34 cellular contexts compared by ENCODE assay signal in the genomic region with DNA sequence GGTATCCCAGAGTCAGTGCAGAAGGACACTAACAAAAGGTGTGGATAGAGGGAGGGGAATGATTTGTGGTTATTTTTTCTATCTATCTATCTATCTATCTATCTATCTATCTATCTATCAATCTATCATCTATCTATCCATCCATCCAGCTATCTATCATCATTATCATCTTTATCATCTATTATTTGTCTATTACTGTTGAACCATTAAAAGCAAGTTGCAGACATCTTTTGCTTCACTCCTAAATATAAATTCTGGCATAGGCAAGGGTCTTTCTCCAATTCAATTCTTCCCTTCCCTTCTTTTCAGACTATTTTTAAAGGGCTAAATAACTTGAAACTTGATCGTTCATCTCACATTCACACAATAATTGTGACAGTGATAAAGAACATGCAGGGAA. TPM values are rescaled to one million over a fixed set of nuclear protein-coding genes. Genes with fewer than 3 reads are reported as not detected.
"Had no signal": no experiment of that assay in that cellular context is flagged by ENCODE, and none has a peak within 500 bp of the region (broad histone marks: within the 10 kb centered on the region; RNA-seq: fewer than 3 reads in every experiment).

No MANE protein-coding gene starts in this region.

- H3K4me3 Mint-ChIP-seq: activated B cell treated with CpG ODN at 0.5 μM for 24 hours; activated CD4-positive, alpha-beta T cell treated with anti-CD3 and anti-CD28 coated beads, Interleukin-2, amount 10 ng/mL, durations not matched to agents 24 days and 14 days; activated CD8-positive, alpha-beta T cell treated with anti-CD3 and anti-CD28 coated beads for 36 hours; activated naive CD4-positive, alpha-beta T cell treated with anti-CD3 and anti-CD28 coated beads, Interleukin-2, amount 10 ng/mL, durations not matched to agents 7 days and 5 days; activated naive CD4-positive, alpha-beta T cell treated with anti-CD3 and anti-CD28 coated beads, Interleukin-2, amount 50 U/mL, for 24 hours; activated naive CD8-positive, alpha-beta T cell; activated naive CD8-positive, alpha-beta T cell treated with anti-CD3 and anti-CD28 coated beads, Interleukin-2, amount 10 ng/mL, durations not matched to agents 7 days and 5 days; activated naive CD8-positive, alpha-beta T cell treated with anti-CD3 and anti-CD28 coated beads, Interleukin-2, amount 50 U/mL, for 24 hours; activated T-helper 1 cell treated with anti-CD3 and anti-CD28 coated beads, Interleukin-12 subunit alpha, Interleukin-12 subunit beta, Interleukin-2, Interleukin-4 antibody, amounts not matched to agents 30 ng/mL and 10 ng/mL and 1 ng/mL, durations not matched to agents 14 hours and 24 hours and 36 hours; brain; central memory CD8-positive, alpha-beta T cell; T-cell; T-helper 2 cell treated with Interferon-gamma antibody and Interleukin-4, amounts not matched to agents 5 μg/mL and 100 μg/mL, for 36 hours had no signal

- H3K27ac Mint-ChIP-seq: activated B cell treated with CpG ODN at 0.5 μM for 24 hours; activated CD4-positive, alpha-beta T cell treated with anti-CD3 and anti-CD28 coated beads, Interleukin-2, amount 10 ng/mL, durations not matched to agents 24 days and 14 days; activated CD8-positive, alpha-beta T cell treated with anti-CD3 and anti-CD28 coated beads for 36 hours; activated naive CD4-positive, alpha-beta T cell treated with anti-CD3 and anti-CD28 coated beads, Interleukin-2, amount 10 ng/mL, durations not matched to agents 7 days and 5 days; activated naive CD4-positive, alpha-beta T cell treated with anti-CD3 and anti-CD28 coated beads, Interleukin-2, amount 50 U/mL, for 24 hours; activated naive CD8-positive, alpha-beta T cell; activated naive CD8-positive, alpha-beta T cell treated with anti-CD3 and anti-CD28 coated beads, Interleukin-2, amount 10 ng/mL, durations not matched to agents 7 days and 5 days; activated naive CD8-positive, alpha-beta T cell treated with anti-CD3 and anti-CD28 coated beads, Interleukin-2, amount 50 U/mL, for 24 hours; activated T-helper 1 cell treated with anti-CD3 and anti-CD28 coated beads, Interleukin-12 subunit alpha, Interleukin-12 subunit beta, Interleukin-2, Interleukin-4 antibody, amounts not matched to agents 30 ng/mL and 10 ng/mL and 1 ng/mL, durations not matched to agents 14 hours and 24 hours and 36 hours; activated T-helper 2 cell treated with anti-CD3 and anti-CD28 coated beads, Interferon-gamma antibody, Interleukin-2, Interleukin-4, amounts not matched to agents 10 μg/mL and 5 μg/mL and 100 μg/mL, durations not matched to agents 14 hours and 24 hours and 36 hours; brain; T-cell; T-helper 2 cell treated with Interferon-gamma antibody and Interleukin-4, amounts not matched to agents 5 μg/mL and 100 μg/mL, for 36 hours had no signal

- H3K36me3 ChIP-seq: ascending aorta, cardiac muscle cell had no signal

- H3K9me3 ChIP-seq: ascending aorta had no signal

- H3K4me1 Mint-ChIP-seq: activated B cell treated with CpG ODN at 0.5 μM for 24 hours; activated CD4-positive, alpha-beta T cell treated with anti-CD3 and anti-CD28 coated beads, Interleukin-2, amount 10 ng/mL, durations not matched to agents 24 days and 14 days; activated naive CD4-positive, alpha-beta T cell treated with anti-CD3 and anti-CD28 coated beads, Interleukin-2, amount 10 ng/mL, durations not matched to agents 7 days and 5 days; activated naive CD4-positive, alpha-beta T cell treated with anti-CD3 and anti-CD28 coated beads, Interleukin-2, amount 50 U/mL, for 24 hours; activated naive CD8-positive, alpha-beta T cell treated with anti-CD3 and anti-CD28 coated beads, Interleukin-2, amount 50 U/mL, for 24 hours; brain; central memory CD8-positive, alpha-beta T cell had no signal

- DNase-seq: activated B cell treated with CpG ODN at 0.5 μM for 24 hours; activated CD4-positive, alpha-beta T cell treated with anti-CD3 and anti-CD28 coated beads for 4 hours; activated CD4-positive, alpha-beta T cell treated with anti-CD3 and anti-CD28 coated beads, Interleukin-2, amount 10 ng/mL, durations not matched to agents 24 days and 14 days; activated CD4-positive, alpha-beta T cell treated with anti-CD3 and anti-CD28 coated beads, Interleukin-2, amount 50 U/mL, for 1 hour; activated CD4-positive, alpha-beta T cell treated with anti-CD3 and anti-CD28 coated beads, Interleukin-2, amount 50 U/mL, for 4 hours; activated CD4-positive, CD25-positive, alpha-beta regulatory T cell treated with anti-CD3 and anti-CD28 coated beads, Interleukin-2, amount 50 U/mL, for 72 hours; activated CD8-positive, alpha-beta memory T cell treated with anti-CD3 and anti-CD28 coated beads, Interleukin-2, amount 50 U/mL, for 4 hours; activated CD8-positive, alpha-beta T cell treated with anti-CD3 and anti-CD28 coated beads for 36 hours; activated effector memory CD4-positive, alpha-beta T cell treated with Interleukin-2 at 50 U/mL for 16 hours; activated gamma-delta T cell; activated naive CD4-positive, alpha-beta T cell treated with anti-CD3 and anti-CD28 coated beads, Interleukin-2, amount 10 ng/mL, durations not matched to agents 7 days and 5 days; activated naive CD8-positive, alpha-beta T cell treated with anti-CD3 and anti-CD28 coated beads, Interleukin-2, amount 10 ng/mL, durations not matched to agents 7 days and 5 days; activated naive CD8-positive, alpha-beta T cell treated with anti-CD3 and anti-CD28 coated beads, Interleukin-2, amount 50 U/mL, for 24 hours; activated T-cell treated with anti-CD3 and anti-CD28 coated beads for 4 hours; activated T-cell treated with anti-CD3 and anti-CD28 coated beads, Interleukin-2, amount 50 U/mL, for 1 hour; activated T-cell treated with anti-CD3 and anti-CD28 coated beads, Interleukin-2, amount 50 U/mL, for 48 hours; amygdala; anterior cingulate cortex; caudate nucleus; cerebellar nuclear complex; T-cell; T-helper 2 cell; T-helper 9 cell had no signal

- H3K4me3 ChIP-seq: ascending aorta, cardiac muscle cell had no signal

- H3K27me3 ChIP-seq: ascending aorta, cardiac muscle cell had no signal

- ATAC-seq: activated CD8-positive, alpha-beta T cell treated with anti-CD3 and anti-CD28 coated beads for 36 hours; activated naive CD8-positive, alpha-beta T cell treated with anti-CD3 and anti-CD28 coated beads, Interleukin-2, amount 50 U/mL, for 24 hours; T-cell had no signal

- H3K9me3 Mint-ChIP-seq: activated B cell treated with CpG ODN at 0.5 μM for 24 hours; activated CD8-positive, alpha-beta T cell treated with anti-CD3 and anti-CD28 coated beads for 36 hours; activated naive CD4-positive, alpha-beta T cell treated with anti-CD3 and anti-CD28 coated beads, Interleukin-2, amount 10 ng/mL, durations not matched to agents 7 days and 5 days; activated naive CD4-positive, alpha-beta T cell treated with anti-CD3 and anti-CD28 coated beads, Interleukin-2, amount 50 U/mL, for 24 hours; activated naive CD8-positive, alpha-beta T cell treated with anti-CD3 and anti-CD28 coated beads, Interleukin-2, amount 50 U/mL, for 24 hours; central memory CD8-positive, alpha-beta T cell; T-cell; T-helper 2 cell treated with Interferon-gamma antibody and Interleukin-4, amounts not matched to agents 5 μg/mL and 100 μg/mL, for 36 hours had no signal

- H3K4me1 ChIP-seq: ascending aorta had no signal

- H3K27ac ChIP-seq: ascending aorta, cardiac muscle cell, VCaP had no signal

- H3K36me3 Mint-ChIP-seq: activated naive CD4-positive, alpha-beta T cell treated with anti-CD3 and anti-CD28 coated beads, Interleukin-2, amount 10 ng/mL, durations not matched to agents 7 days and 5 days; activated naive CD4-positive, alpha-beta T cell treated with anti-CD3 and anti-CD28 coated beads, Interleukin-2, amount 50 U/mL, for 24 hours; activated naive CD8-positive, alpha-beta T cell; activated naive CD8-positive, alpha-beta T cell treated with anti-CD3 and anti-CD28 coated beads, Interleukin-2, amount 10 ng/mL, durations not matched to agents 7 days and 5 days; brain; T-cell had no signal

RNA-seq across cellular contexts. Expression of a gene that starts 10.0 kb away (rescaled TPM):
- total RNA-seq: activated T-helper 1 cell treated with anti-CD3 and anti-CD28 coated beads, Interleukin-12 subunit alpha, Interleukin-12 subunit beta, Interleukin-2, Interleukin-4 antibody, amounts not matched to agents 30 ng/mL and 10 ng/mL and 1 ng/mL, durations not matched to agents 14 hours and 24 hours and 36 hours; ascending aorta; cardiac muscle cell; chondrocyte had no signal

RNA-seq across cellular contexts. Expression of a gene that starts 14.9 kb away (rescaled TPM):
- total RNA-seq: ascending aorta had no signal

RNA-seq across cellular contexts. Expression of a gene that starts 31.5 kb away (rescaled TPM):
- polyA plus RNA-seq: cardiac muscle cell had no signal
